In genomic region chr12:94663077-94663476, GRCh38 we compare ENCODE assay signal across 1 cellular context.
TF ChIP-seq lines count a peak whose summit lies in the region.

No MANE protein-coding gene starts in this region.

TF ChIP-seq in GM12878, 131 proteins besides CTCF, POLR2A, EP300 and RAD21 (continued from another document):
- TF ChIP-seq BCLAF1 (IDR thresholded peaks at IDR 0.05) (no peak), YY1 (IDR thresholded peaks at IDR 0.05; ENCODE audit: low read depth, low read length) (no peak), ZSCAN29 (IDR thresholded peaks at IDR 0.05) (no peak), E2F4 (IDR thresholded peaks at IDR 0.05; ENCODE audit: low read depth, low read length) (no peak), PAX8 (IDR thresholded peaks at IDR 0.05) (no peak), KAT2A (conservative IDR thresholded peaks at IDR 0.05; ENCODE audit: control insufficient read depth, low read depth, low read length) (no peak), SMAD1 (IDR thresholded peaks at IDR 0.05; ENCODE audit: low read depth, partially characterized antibody) (no peak), BHLHE40 (IDR thresholded peaks at IDR 0.05; ENCODE audit: borderline replicate concordance in 1 of 2, low read depth in 2 of 2, low read length in 1 of 2) (no peak), NBN (IDR thresholded peaks at IDR 0.05) (no peak), ZNF622 (IDR thresholded peaks at IDR 0.05) (no peak), POLR2AphosphoS2 (IDR thresholded peaks at IDR 0.05; ENCODE audit: low read depth, low read length) (no peak), E4F1 (IDR thresholded peaks at IDR 0.05; ENCODE audit: borderline replicate concordance, partially characterized antibody) (no peak), SREBF2 (IDR thresholded peaks at IDR 0.05; ENCODE audit: low read length) (no peak)
TF ChIP-seq in GM12878: peak in this region for 0.
